Comparison of ENCODE assay signal across 8 cellular contexts in the genomic region with DNA sequence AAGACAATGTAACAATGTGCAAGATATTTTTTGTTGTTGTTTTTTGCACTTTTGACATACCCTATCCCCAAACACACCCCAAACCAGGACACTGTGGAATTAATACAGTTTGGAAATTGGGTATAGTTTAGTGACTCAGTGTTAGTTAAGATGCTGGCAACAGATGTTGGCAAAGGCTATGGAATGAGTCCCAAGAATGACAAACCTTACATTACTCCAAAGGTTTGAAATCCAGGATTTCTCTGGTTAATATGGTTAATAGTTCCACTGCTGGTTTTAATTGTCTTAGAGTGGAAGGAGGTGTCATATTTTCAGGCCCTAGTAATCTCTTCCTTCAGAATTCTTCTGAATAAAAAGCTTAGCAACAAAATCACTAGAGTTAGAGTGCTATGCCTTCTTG. TPM values are rescaled to one million over a fixed set of nuclear protein-coding genes. Genes with fewer than 3 reads are reported as not detected.
DNase-seq lines count a peak whose midpoint lies in the region; ATAC-seq and TF ChIP-seq lines count a peak whose summit lies in the region.

No MANE protein-coding gene starts in this region.

- CTCF ChIA-PET in T-cell (lab: Charles Lee) = no interaction called here

- no peak for TF ChIP-seq CTCF in GM12875 (IDR thresholded peaks at IDR 0.05; ENCODE audit: borderline replicate concordance, insufficient read depth, low read depth, low read length)
- TF ChIP-seq CTCF in fibroblast of lung (conservative IDR thresholded peaks at IDR 0.05 in 1 of 2, IDR thresholded peaks at IDR 0.05 in 1 of 2; ENCODE audit: low read depth in 1 of 2, low read length in 2 of 2) = no peak

- H2AFZ ChIP-seq in fibroblast of lung (ENCODE audit: low read length) = no peak overlapping the region

- peak overlapping the region; percentile 96 to 100 for H3K27ac Mint-ChIP-seq in T-cell
- peak overlapping the region; percentile 100 for H3K27ac Mint-ChIP-seq in stimulated activated naive B cell treated with anti-CD40 and anti-IgM and Interleukin-4, amounts not matched to agents 10 μg/mL and 1 μg/mL and 100 μg/mL, for 72 hours

- no peak overlapping the region for H3K9ac ChIP-seq in fibroblast of lung (ENCODE audit: insufficient read depth, low read length)

- POLR2A ChIA-PET in T-cell (lab: Charles Lee) = no interaction called here

- ATAC-seq in T-cell (replicated peaks in 1 of 4) (no peak), HG02981 (IDR thresholded peaks at IDR 0.05; ENCODE audit: unreplicated experiment) (no peak), GM21526 (IDR thresholded peaks at IDR 0.05; ENCODE audit: low FRiP score, unreplicated experiment) (no peak)
- no peak for ATAC-seq in stimulated activated naive B cell treated with anti-CD40 and anti-IgM and Interleukin-4, amounts not matched to agents 10 μg/mL and 1 μg/mL and 100 μg/mL, for 72 hours (replicated peaks)

- H3K4me1 Mint-ChIP-seq in T-cell = peaks cover 57 to 71% (median 65%) of the 10 kb centered on the region in 3 donors
- peaks cover 21 to 55% of the 10 kb centered on the region in 2 donors for H3K4me1 Mint-ChIP-seq in stimulated activated naive B cell treated with anti-CD40 and anti-IgM and Interleukin-4, amounts not matched to agents 10 μg/mL and 1 μg/mL and 100 μg/mL, for 72 hours

- no peaks in the 10 kb centered on the region for H3K27me3 Mint-ChIP-seq in T-cell
- no peaks in the 10 kb centered on the region for H3K27me3 Mint-ChIP-seq in stimulated activated naive B cell treated with anti-CD40 and anti-IgM and Interleukin-4, amounts not matched to agents 10 μg/mL and 1 μg/mL and 100 μg/mL, for 72 hours

- peaks cover 29% of the 10 kb centered on the region for H3K4me1 ChIP-seq in fibroblast of lung (ENCODE audit: control insufficient read depth, extremely low read depth, insufficient read depth, low read length)

- H3K4me3 ChIP-seq in GM12875 (ENCODE audit: low read depth, low read length) (peak overlapping the region; percentile 65), fibroblast of lung (replicated peaks in 1 of 4; ENCODE audit: control extremely low read depth in 1 of 4, insufficient read depth in 1 of 4, low read depth in 3 of 4, low read length in 4 of 4) (peak overlapping the region in 1 of 4 experiments; percentile 25)

- H3K36me3 ChIP-seq in fibroblast of lung (ENCODE audit: control insufficient read depth, insufficient read depth, low read length) = no peaks in the 10 kb centered on the region

- peak overlapping the region; percentile 72 for H3K4me2 ChIP-seq in fibroblast of lung (ENCODE audit: extremely low read depth, insufficient read depth, low read length)

- no peaks in the 10 kb centered on the region for H3K9me3 ChIP-seq in fibroblast of lung (ENCODE audit: control insufficient read depth, insufficient read depth, low read depth, low read length)

- peak overlapping the region; percentile 92 to 93 (median 92) for H3K4me3 Mint-ChIP-seq in T-cell
- peak overlapping the region; percentile 87 to 97 for H3K4me3 Mint-ChIP-seq in stimulated activated naive B cell treated with anti-CD40 and anti-IgM and Interleukin-4, amounts not matched to agents 10 μg/mL and 1 μg/mL and 100 μg/mL, for 72 hours

- H3K27ac ChIP-seq in fibroblast of lung (ENCODE audit: insufficient read depth, low read length) = peak overlapping the region; percentile 97

- DNase-seq in T-cell (no peak), fibroblast of lung (ENCODE audit: low read depth in 2 of 2) (peak; percentile 45 to 76), cortex of kidney (lab: John Stamatoyannopoulos, UW) (no peak), anterior cingulate cortex (lab: John Stamatoyannopoulos, UW) (no peak)
- no peak for DNase-seq in stimulated activated naive B cell treated with anti-CD40 and anti-IgM and Interleukin-4, amounts not matched to agents 10 μg/mL and 1 μg/mL and 100 μg/mL, for 72 hours

- H3K36me3 Mint-ChIP-seq in T-cell = peaks cover 22% of the 10 kb centered on the region
- H3K36me3 Mint-ChIP-seq in stimulated activated naive B cell treated with anti-CD40 and anti-IgM and Interleukin-4, amounts not matched to agents 10 μg/mL and 1 μg/mL and 100 μg/mL, for 72 hours = peaks cover 43 to 51% of the 10 kb centered on the region in 2 donors

- no peaks in the 10 kb centered on the region for H4K20me1 ChIP-seq in fibroblast of lung (ENCODE audit: control insufficient read depth, extremely low read depth, insufficient read depth, low read length)

- no peaks in the 10 kb centered on the region for H3K9me3 Mint-ChIP-seq in T-cell
- H3K9me3 Mint-ChIP-seq in stimulated activated naive B cell treated with anti-CD40 and anti-IgM and Interleukin-4, amounts not matched to agents 10 μg/mL and 1 μg/mL and 100 μg/mL, for 72 hours = no peaks in the 10 kb centered on the region

- peaks cover 11% of the 10 kb centered on the region for H3K79me2 ChIP-seq in fibroblast of lung (ENCODE audit: control insufficient read depth, insufficient read depth, low read length)

- H3K27me3 ChIP-seq in fibroblast of lung (ENCODE audit: control insufficient read depth, insufficient read depth, low read length) = no peaks in the 10 kb centered on the region

RNA-seq across cellular contexts. Expression of gene LPXN, which starts 0.8 kb away (rescaled TPM):
- total RNA-seq in T-cell (100 to 1,000 TPM in 3 of 5 donors, 10 to 100 TPM in 2; 86.8 to 158 (median 142) TPM), fibroblast of lung (2.8 and 8.6 TPM in 2 replicates)
- polyA plus RNA-seq in fibroblast of lung = 9.2 and 40.2 TPM in 2 replicates
- polyA plus RNA-seq in fibroblast of lung (2012) = 4.8 and 21.0 TPM in 2 replicates
- 9.8 and 64.1 TPM in 2 replicates for polyA minus RNA-seq in fibroblast of lung (ENCODE audit: low replicate concordance)

RNA-seq across cellular contexts. Expression of gene ZFP91, which starts 4.0 kb away (rescaled TPM):
- 10 to 100 TPM; 32.2 to 41.7 (median 34.0) TPM for total RNA-seq in T-cell
- 36.7 and 50.2 TPM in 2 replicates for total RNA-seq in fibroblast of lung
- polyA plus RNA-seq in fibroblast of lung = 56.9 and 64.2 TPM in 2 replicates
- 44.8 and 46.8 TPM in 2 replicates for polyA plus RNA-seq in fibroblast of lung (2012)
- 15.4 and 17.2 TPM in 2 replicates for polyA minus RNA-seq in fibroblast of lung (ENCODE audit: low replicate concordance)

RNA-seq across cellular contexts. Expression of gene CNTF, which starts 47.6 kb away (rescaled TPM):
- total RNA-seq in T-cell (1 to 10 TPM; 2.4 to 4.3 (median 2.9) TPM), fibroblast of lung (0.77 and 1.2 TPM in 2 replicates)
- 0.73 and 0.95 TPM in 2 replicates for polyA plus RNA-seq in fibroblast of lung
- 0.69 and 0.73 TPM in 2 replicates for polyA plus RNA-seq in fibroblast of lung (2012)
- 2.0 TPM in 1 of 2 replicates, not detected in the other for polyA minus RNA-seq in fibroblast of lung (ENCODE audit: low replicate concordance)

Comparison
In these comparisons a context has a peak if more than half of its experiments do, and no peak if none do; other contexts are left out.
1. DNase-seq: peak in fibroblast of lung (2 of 2); none in T-cell (0 of 34), stimulated activated naive B cell treated with anti-CD40 and anti-IgM and Interleukin-4, amounts not matched to agents 10 μg/mL and 1 μg/mL and 100 μg/mL, for 72 hours (single experiment), cortex of kidney (single experiment) and anterior cingulate cortex (0 of 58).